Comparison of ENCODE assay signal across 8 cellular contexts in genomic region chr6:26249709-26249958, GRCh38.
DNase-seq lines count a peak whose midpoint lies in the region; ATAC-seq and TF ChIP-seq lines count a peak whose summit lies in the region.

No MANE protein-coding gene starts in this region.

- peak overlapping the region; percentile 57 to 79 for H3K4me3 ChIP-seq in foreskin fibroblast (ENCODE audit: low read depth in 1 of 2, low read length in 2 of 2)
- peak overlapping the region; percentile 80 for H3K4me3 ChIP-seq in retinal pigment epithelial cell (ENCODE audit: low read length)

- TF ChIP-seq CTCF in foreskin fibroblast (IDR thresholded peaks at IDR 0.05; ENCODE audit: low read depth, low read length) (no peak), retinal pigment epithelial cell (conservative IDR thresholded peaks at IDR 0.05; ENCODE audit: low read depth, low read length) (no peak)

- ATAC-seq in HG02884 (IDR thresholded peaks at IDR 0.05; ENCODE audit: unreplicated experiment) (peak; percentile 25), SK-N-SH treated with all-trans-retinoic acid at 6 μM for 48 hours (peak; percentile 49)

- peak; percentile 46 for DNase-seq in activated CD8-positive, alpha-beta memory T cell treated with anti-CD3 and anti-CD28 coated beads, Interleukin-2, amount 50 U/mL, for 4 hours
- no peak for DNase-seq in activated CD8-positive, alpha-beta memory T cell treated with anti-CD3 and anti-CD28 coated beads, Interleukin-2, amount 50 U/mL, for 48 hours
- DNase-seq in foreskin fibroblast = no peak
- DNase-seq in retinal pigment epithelial cell (ENCODE audit: low read depth) = no peak
- DNase-seq in HPDE6-E6E7 (ENCODE audit: extremely low spot score) = no peak
- no peak for DNase-seq in NCI-H2081 treated with DMSO at 0.1 percent for 48 hours (lab: John Stamatoyannopoulos, UW)

TF ChIP-seq in SK-N-SH treated with all-trans-retinoic acid at 6 μM for 48 hours, 23 proteins besides CTCF, POLR2A, EP300 and RAD21:
- TF ChIP-seq CSDC2 (CRISPR knock-in tag; IDR thresholded peaks at IDR 0.05) (no peak), SNAI2 (CRISPR knock-in tag; IDR thresholded peaks at IDR 0.05) (no peak), TOX (CRISPR knock-in tag; IDR thresholded peaks at IDR 0.05; ENCODE audit: borderline replicate concordance) (no peak), TCF4 (CRISPR knock-in tag; IDR thresholded peaks at IDR 0.05; ENCODE audit: borderline replicate concordance) (no peak), ZNF565 (CRISPR knock-in tag; conservative IDR thresholded peaks at IDR 0.05; ENCODE audit: low read depth) (no peak), ZFP30 (CRISPR knock-in tag; IDR thresholded peaks at IDR 0.05) (no peak), PPARA (CRISPR knock-in tag; IDR thresholded peaks at IDR 0.05; ENCODE audit: borderline replicate concordance) (no peak), CSRNP3 (CRISPR knock-in tag; IDR thresholded peaks at IDR 0.05) (no peak)
